1 cellular context compared by ENCODE assay signal in the genomic region with DNA sequence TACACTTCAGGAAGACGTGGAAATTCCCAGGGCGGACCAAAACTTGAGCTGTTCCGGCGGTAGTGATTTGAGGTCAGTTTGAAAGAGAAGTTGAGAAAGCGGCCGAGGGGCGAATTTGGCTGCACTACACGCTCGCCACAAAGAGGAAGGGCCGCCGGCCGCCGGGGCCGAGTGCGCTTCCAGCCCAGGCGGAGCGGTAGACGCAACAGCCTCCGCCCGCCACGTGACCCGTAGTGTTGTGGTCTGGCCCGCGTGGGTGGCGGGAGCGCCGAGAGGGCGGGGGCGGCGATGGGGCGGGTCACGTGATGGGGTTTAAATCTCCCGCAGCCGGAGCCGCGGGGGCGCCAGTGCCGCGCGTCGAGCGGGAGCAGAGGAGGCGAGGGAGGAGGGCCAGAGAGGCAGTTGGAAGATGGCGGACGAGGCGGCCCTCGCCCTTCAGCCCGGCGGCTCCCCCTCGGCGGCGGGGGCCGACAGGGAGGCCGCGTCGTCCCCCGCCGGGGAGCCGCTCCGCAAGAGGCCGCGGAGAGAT.
TF ChIP-seq lines count a peak whose summit lies in the region.

A gene (plus strand): TSS at position 344 of the 529 bp plus-strand sequence. CDS start 66 bp downstream, at position 410.

TF ChIP-seq in HepG2, 621 proteins besides CTCF, POLR2A, EP300 and RAD21 (continued from another document and continues in another):
- TF ChIP-seq ASH2L (IDR thresholded peaks at IDR 0.05; ENCODE audit: insufficient read length, low read depth, low read length) = peak; percentile 66
- TF ChIP-seq, protein P1, sequence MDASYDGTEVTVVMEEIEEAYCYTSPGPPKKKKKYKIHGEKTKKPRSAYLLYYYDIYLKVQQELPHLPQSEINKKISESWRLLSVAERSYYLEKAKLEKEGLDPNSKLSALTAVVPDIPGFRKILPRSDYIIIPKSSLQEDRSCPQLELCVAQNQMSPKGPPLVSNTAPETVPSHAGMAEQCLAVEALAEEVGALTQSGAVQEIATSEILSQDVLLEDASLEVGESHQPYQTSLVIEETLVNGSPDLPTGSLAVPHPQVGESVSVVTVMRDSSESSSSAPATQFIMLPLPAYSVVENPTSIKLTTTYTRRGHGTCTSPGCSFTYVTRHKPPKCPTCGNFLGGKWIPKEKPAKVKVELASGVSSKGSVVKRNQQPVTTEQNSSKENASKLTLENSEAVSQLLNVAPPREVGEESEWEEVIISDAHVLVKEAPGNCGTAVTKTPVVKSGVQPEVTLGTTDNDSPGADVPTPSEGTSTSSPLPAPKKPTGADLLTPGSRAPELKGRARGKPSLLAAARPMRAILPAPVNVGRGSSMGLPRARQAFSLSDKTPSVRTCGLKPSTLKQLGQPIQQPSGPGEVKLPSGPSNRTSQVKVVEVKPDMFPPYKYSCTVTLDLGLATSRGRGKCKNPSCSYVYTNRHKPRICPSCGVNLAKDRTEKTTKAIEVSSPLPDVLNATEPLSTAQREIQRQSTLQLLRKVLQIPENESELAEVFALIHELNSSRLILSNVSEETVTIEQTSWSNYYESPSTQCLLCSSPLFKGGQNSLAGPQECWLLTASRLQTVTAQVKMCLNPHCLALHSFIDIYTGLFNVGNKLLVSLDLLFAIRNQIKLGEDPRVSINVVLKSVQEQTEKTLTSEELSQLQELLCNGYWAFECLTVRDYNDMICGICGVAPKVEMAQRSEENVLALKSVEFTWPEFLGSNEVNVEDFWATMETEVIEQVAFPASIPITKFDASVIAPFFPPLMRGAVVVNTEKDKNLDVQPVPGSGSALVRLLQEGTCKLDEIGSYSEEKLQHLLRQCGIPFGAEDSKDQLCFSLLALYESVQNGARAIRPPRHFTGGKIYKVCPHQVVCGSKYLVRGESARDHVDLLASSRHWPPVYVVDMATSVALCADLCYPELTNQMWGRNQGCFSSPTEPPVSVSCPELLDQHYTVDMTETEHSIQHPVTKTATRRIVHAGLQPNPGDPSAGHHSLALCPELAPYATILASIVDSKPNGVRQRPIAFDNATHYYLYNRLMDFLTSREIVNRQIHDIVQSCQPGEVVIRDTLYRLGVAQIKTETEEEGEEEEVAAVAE (CRISPR knock-in tag; IDR thresholded peaks at IDR 0.05; ENCODE audit: borderline replicate concordance) = peak; percentile 74
- TF ChIP-seq EHMT2 (IDR thresholded peaks at IDR 0.05; ENCODE audit: borderline replicate concordance, low read depth, low read length) = no peak
- TF ChIP-seq PHF8 (CRISPR knock-in tag; IDR thresholded peaks at IDR 0.05) = peak; percentile 68
- TF ChIP-seq ZNF619 (CRISPR knock-in tag; IDR thresholded peaks at IDR 0.05) = no peak
- TF ChIP-seq ZNF264 (CRISPR knock-in tag; IDR thresholded peaks at IDR 0.05) = peak; percentile 50; the same call in 1 of the 2 replicates
- peak; percentile 27; the same call in 1 of the 2 replicates for TF ChIP-seq ZNF652 (CRISPR knock-in tag; IDR thresholded peaks at IDR 0.05; ENCODE audit: borderline replicate concordance, low read depth)
- no peak for TF ChIP-seq PLRG1 (conservative IDR thresholded peaks at IDR 0.05)
- no peak for TF ChIP-seq ATRX (CRISPR knock-in tag; IDR thresholded peaks at IDR 0.05; ENCODE audit: borderline replicate concordance)
- peak; percentile 83 for TF ChIP-seq ZNF558 (CRISPR knock-in tag; IDR thresholded peaks at IDR 0.05; ENCODE audit: borderline replicate concordance)
- TF ChIP-seq TP53 (CRISPR knock-in tag; conservative IDR thresholded peaks at IDR 0.05) = 0 out of 2 replicates have a peak, but pooled peaks have one; percentile 36
- TF ChIP-seq ZNF33B (CRISPR knock-in tag; IDR thresholded peaks at IDR 0.05) = peak; percentile 51
- no peak for TF ChIP-seq ZNF570 (CRISPR knock-in tag; IDR thresholded peaks at IDR 0.05; ENCODE audit: borderline replicate concordance)
- TF ChIP-seq ZNF232 (CRISPR knock-in tag; IDR thresholded peaks at IDR 0.05; ENCODE audit: borderline replicate concordance) = peak; percentile 59; the same call in 1 of the 2 replicates
- TF ChIP-seq, protein P2, sequence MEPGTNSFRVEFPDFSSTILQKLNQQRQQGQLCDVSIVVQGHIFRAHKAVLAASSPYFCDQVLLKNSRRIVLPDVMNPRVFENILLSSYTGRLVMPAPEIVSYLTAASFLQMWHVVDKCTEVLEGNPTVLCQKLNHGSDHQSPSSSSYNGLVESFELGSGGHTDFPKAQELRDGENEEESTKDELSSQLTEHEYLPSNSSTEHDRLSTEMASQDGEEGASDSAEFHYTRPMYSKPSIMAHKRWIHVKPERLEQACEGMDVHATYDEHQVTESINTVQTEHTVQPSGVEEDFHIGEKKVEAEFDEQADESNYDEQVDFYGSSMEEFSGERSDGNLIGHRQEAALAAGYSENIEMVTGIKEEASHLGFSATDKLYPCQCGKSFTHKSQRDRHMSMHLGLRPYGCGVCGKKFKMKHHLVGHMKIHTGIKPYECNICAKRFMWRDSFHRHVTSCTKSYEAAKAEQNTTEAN (CRISPR knock-in tag; conservative IDR thresholded peaks at IDR 0.05) = peak; percentile 86
- peak; percentile 85; the same call in 1 of the 2 replicates for TF ChIP-seq SMAD3 (CRISPR knock-in tag; IDR thresholded peaks at IDR 0.05)
- peak; percentile 76; the same call in 1 of the 2 replicates for TF ChIP-seq ZNF44 (CRISPR knock-in tag; IDR thresholded peaks at IDR 0.05)
- TF ChIP-seq ZNF205 (CRISPR knock-in tag; IDR thresholded peaks at IDR 0.05) = peak; percentile 79; the same call in 1 of the 2 replicates
- TF ChIP-seq, protein P3, sequence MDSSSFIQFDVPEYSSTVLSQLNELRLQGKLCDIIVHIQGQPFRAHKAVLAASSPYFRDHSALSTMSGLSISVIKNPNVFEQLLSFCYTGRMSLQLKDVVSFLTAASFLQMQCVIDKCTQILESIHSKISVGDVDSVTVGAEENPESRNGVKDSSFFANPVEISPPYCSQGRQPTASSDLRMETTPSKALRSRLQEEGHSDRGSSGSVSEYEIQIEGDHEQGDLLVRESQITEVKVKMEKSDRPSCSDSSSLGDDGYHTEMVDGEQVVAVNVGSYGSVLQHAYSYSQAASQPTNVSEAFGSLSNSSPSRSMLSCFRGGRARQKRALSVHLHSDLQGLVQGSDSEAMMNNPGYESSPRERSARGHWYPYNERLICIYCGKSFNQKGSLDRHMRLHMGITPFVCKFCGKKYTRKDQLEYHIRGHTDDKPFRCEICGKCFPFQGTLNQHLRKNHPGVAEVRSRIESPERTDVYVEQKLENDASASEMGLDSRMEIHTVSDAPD (CRISPR knock-in tag; IDR thresholded peaks at IDR 0.05) = peak; percentile 68; the same call in 1 of the 2 replicates
- no peak for TF ChIP-seq RBM22 (optimal IDR thresholded peaks at IDR 0.05; ENCODE audit: low read length)
- TF ChIP-seq, protein P4, sequence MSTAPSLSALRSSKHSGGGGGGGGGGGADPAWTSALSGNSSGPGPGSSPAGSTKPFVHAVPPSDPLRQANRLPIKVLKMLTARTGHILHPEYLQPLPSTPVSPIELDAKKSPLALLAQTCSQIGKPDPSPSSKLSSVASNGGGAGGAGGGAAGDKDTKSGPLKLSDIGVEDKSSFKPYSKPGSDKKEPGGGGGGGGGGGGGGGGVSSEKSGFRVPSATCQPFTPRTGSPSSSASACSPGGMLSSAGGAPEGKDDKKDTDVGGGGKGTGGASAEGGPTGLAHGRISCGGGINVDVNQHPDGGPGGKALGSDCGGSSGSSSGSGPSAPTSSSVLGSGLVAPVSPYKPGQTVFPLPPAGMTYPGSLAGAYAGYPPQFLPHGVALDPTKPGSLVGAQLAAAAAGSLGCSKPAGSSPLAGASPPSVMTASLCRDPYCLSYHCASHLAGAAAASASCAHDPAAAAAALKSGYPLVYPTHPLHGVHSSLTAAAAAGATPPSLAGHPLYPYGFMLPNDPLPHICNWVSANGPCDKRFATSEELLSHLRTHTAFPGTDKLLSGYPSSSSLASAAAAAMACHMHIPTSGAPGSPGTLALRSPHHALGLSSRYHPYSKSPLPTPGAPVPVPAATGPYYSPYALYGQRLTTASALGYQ (CRISPR knock-in tag; IDR thresholded peaks at IDR 0.05) = peak; percentile 71; the same call in 1 of the 2 replicates
- peak; percentile 71 for TF ChIP-seq PHF20 (CRISPR knock-in tag; IDR thresholded peaks at IDR 0.05)
- TF ChIP-seq POLR2AphosphoS5 (IDR thresholded peaks at IDR 0.05; ENCODE audit: low read depth, low read length) = peak; percentile 89
- no peak; the same call in 1 of the 2 replicates for TF ChIP-seq ZNF569 (CRISPR knock-in tag; IDR thresholded peaks at IDR 0.05; ENCODE audit: borderline replicate concordance)
- TF ChIP-seq ZNF335 (CRISPR knock-in tag; IDR thresholded peaks at IDR 0.05) = 0 out of 2 replicates have a peak, but pooled peaks have one; percentile 41
- TF ChIP-seq, protein P5, sequence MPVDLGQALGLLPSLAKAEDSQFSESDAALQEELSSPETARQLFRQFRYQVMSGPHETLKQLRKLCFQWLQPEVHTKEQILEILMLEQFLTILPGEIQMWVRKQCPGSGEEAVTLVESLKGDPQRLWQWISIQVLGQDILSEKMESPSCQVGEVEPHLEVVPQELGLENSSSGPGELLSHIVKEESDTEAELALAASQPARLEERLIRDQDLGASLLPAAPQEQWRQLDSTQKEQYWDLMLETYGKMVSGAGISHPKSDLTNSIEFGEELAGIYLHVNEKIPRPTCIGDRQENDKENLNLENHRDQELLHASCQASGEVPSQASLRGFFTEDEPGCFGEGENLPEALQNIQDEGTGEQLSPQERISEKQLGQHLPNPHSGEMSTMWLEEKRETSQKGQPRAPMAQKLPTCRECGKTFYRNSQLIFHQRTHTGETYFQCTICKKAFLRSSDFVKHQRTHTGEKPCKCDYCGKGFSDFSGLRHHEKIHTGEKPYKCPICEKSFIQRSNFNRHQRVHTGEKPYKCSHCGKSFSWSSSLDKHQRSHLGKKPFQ (CRISPR knock-in tag; IDR thresholded peaks at IDR 0.05; ENCODE audit: insufficient replicate concordance) = peak; percentile 55
- peak; percentile 66 for TF ChIP-seq NRL (CRISPR knock-in tag; IDR thresholded peaks at IDR 0.05; ENCODE audit: borderline replicate concordance)
- TF ChIP-seq CEBPB (IDR thresholded peaks at IDR 0.05; ENCODE audit: borderline replicate concordance, low read depth, low read length) = no peak; the same call in 1 of the 2 replicates
- TF ChIP-seq, protein P6, sequence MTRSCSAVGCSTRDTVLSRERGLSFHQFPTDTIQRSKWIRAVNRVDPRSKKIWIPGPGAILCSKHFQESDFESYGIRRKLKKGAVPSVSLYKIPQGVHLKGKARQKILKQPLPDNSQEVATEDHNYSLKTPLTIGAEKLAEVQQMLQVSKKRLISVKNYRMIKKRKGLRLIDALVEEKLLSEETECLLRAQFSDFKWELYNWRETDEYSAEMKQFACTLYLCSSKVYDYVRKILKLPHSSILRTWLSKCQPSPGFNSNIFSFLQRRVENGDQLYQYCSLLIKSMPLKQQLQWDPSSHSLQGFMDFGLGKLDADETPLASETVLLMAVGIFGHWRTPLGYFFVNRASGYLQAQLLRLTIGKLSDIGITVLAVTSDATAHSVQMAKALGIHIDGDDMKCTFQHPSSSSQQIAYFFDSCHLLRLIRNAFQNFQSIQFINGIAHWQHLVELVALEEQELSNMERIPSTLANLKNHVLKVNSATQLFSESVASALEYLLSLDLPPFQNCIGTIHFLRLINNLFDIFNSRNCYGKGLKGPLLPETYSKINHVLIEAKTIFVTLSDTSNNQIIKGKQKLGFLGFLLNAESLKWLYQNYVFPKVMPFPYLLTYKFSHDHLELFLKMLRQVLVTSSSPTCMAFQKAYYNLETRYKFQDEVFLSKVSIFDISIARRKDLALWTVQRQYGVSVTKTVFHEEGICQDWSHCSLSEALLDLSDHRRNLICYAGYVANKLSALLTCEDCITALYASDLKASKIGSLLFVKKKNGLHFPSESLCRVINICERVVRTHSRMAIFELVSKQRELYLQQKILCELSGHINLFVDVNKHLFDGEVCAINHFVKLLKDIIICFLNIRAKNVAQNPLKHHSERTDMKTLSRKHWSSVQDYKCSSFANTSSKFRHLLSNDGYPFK (CRISPR knock-in tag; IDR thresholded peaks at IDR 0.05; ENCODE audit: borderline replicate concordance) = peak; percentile 78; the same call in 1 of the 2 replicates
- TF ChIP-seq, protein P7, sequence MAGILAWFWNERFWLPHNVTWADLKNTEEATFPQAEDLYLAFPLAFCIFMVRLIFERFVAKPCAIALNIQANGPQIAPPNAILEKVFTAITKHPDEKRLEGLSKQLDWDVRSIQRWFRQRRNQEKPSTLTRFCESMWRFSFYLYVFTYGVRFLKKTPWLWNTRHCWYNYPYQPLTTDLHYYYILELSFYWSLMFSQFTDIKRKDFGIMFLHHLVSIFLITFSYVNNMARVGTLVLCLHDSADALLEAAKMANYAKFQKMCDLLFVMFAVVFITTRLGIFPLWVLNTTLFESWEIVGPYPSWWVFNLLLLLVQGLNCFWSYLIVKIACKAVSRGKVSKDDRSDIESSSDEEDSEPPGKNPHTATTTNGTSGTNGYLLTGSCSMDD (CRISPR knock-in tag; IDR thresholded peaks at IDR 0.05) = no peak
- TF ChIP-seq, protein P8, sequence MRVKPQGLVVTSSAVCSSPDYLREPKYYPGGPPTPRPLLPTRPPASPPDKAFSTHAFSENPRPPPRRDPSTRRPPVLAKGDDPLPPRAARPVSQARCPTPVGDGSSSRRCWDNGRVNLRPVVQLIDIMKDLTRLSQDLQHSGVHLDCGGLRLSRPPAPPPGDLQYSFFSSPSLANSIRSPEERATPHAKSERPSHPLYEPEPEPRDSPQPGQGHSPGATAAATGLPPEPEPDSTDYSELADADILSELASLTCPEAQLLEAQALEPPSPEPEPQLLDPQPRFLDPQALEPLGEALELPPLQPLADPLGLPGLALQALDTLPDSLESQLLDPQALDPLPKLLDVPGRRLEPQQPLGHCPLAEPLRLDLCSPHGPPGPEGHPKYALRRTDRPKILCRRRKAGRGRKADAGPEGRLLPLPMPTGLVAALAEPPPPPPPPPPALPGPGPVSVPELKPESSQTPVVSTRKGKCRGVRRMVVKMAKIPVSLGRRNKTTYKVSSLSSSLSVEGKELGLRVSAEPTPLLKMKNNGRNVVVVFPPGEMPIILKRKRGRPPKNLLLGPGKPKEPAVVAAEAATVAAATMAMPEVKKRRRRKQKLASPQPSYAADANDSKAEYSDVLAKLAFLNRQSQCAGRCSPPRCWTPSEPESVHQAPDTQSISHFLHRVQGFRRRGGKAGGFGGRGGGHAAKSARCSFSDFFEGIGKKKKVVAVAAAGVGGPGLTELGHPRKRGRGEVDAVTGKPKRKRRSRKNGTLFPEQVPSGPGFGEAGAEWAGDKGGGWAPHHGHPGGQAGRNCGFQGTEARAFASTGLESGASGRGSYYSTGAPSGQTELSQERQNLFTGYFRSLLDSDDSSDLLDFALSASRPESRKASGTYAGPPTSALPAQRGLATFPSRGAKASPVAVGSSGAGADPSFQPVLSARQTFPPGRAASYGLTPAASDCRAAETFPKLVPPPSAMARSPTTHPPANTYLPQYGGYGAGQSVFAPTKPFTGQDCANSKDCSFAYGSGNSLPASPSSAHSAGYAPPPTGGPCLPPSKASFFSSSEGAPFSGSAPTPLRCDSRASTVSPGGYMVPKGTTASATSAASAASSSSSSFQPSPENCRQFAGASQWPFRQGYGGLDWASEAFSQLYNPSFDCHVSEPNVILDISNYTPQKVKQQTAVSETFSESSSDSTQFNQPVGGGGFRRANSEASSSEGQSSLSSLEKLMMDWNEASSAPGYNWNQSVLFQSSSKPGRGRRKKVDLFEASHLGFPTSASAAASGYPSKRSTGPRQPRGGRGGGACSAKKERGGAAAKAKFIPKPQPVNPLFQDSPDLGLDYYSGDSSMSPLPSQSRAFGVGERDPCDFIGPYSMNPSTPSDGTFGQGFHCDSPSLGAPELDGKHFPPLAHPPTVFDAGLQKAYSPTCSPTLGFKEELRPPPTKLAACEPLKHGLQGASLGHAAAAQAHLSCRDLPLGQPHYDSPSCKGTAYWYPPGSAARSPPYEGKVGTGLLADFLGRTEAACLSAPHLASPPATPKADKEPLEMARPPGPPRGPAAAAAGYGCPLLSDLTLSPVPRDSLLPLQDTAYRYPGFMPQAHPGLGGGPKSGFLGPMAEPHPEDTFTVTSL (CRISPR knock-in tag; IDR thresholded peaks at IDR 0.05; ENCODE audit: borderline replicate concordance) = no peak; the same call in 1 of the 2 replicates
- TF ChIP-seq ZNF552 (CRISPR knock-in tag; IDR thresholded peaks at IDR 0.05; ENCODE audit: borderline replicate concordance) = no peak; the same call in 1 of the 2 replicates
- TF ChIP-seq ZFP37 (CRISPR knock-in tag; IDR thresholded peaks at IDR 0.05; ENCODE audit: borderline replicate concordance) = peak; percentile 76; the same call in 1 of the 2 replicates
